In the genomic region with DNA sequence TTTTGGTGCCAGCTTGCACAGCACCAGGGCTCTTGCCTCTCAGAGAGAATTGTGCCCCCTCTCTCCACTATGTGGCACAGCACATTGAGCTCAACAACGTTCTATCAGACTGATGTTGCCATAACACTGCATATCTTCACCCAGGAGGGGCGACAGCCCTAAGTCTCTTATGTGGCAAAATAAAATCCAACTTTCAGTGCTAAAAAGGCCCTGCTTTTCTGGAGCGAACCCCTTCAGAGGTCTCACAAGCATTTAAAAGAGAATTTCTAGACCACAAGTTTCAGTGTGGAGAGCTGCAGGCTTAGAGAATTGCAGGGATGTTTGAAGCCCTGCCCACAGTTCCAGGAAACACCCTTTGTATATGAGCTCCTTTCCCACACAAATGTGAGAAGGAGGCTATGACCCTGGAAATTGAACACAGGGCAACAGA, we compare ENCODE assay signal across 10 cellular contexts.
DNase-seq lines count a peak whose midpoint lies in the region; ATAC-seq, FAIRE-seq and TF ChIP-seq lines count a peak whose summit lies in the region.
"Had no signal": no experiment of that assay in that cellular context is flagged by ENCODE, and none has a peak within 500 bp of the region (broad histone marks: within the 10 kb centered on the region; RNA-seq: fewer than 3 reads in every experiment).

No MANE protein-coding gene starts in this region.

- H3K4me1 ChIP-seq in K562 (replicated peaks in 1 of 2; ENCODE audit: control insufficient read depth in 2 of 2, insufficient read depth in 2 of 2, low read length in 2 of 2) (peaks cover 28 to 53% of the 10 kb centered on the region in 2 experiments), transverse colon (peaks cover 0 to 8% (median 0%) of the 10 kb centered on the region in 4 donors)

- peak overlapping the region in 1 of 2 experiments; percentile 31; a peak in 2 of 4 replicates for H3K9ac ChIP-seq in K562 (ENCODE audit: insufficient read depth in 1 of 2, low read depth in 2 of 2, low read length in 2 of 2)

- TF ChIP-seq EP300 in K562 (IDR thresholded peaks at IDR 0.05; ENCODE audit: low read length) (no peak), transverse colon (IDR thresholded peaks at IDR 0.05; ENCODE audit: low read depth) (no peak)

- DNase-seq in GM12865 (ENCODE audit: low read depth) = peak; percentile 32
- peak; percentile 57 for DNase-seq in MV-4-11 (lab: John Stamatoyannopoulos, UW)
- DNase-seq in K562 (ENCODE audit: extremely low read depth in 1 of 4, low spot score in 3 of 4) = peak in 1 of 4 experiments; percentile 24
- no peak for DNase-seq in natural killer cell treated with Interleukin-12 subunit alpha and Interleukin-12 subunit beta and Interleukin-15 and Interleukin-18, amount 100 ng/mL, for 72 hours (ENCODE audit: low spot score)
- DNase-seq in superior temporal gyrus (ENCODE audit: extremely low spot score) = no peak
- no peak for DNase-seq in transverse colon
- DNase-seq: NCI-H1048 had no signal

- no peaks in the 10 kb centered on the region for H3K36me3 ChIP-seq in K562 (ENCODE audit: control insufficient read depth, insufficient read depth, low read length)
- H3K36me3 ChIP-seq in transverse colon = no peaks in the 10 kb centered on the region

- H3K27ac Mint-ChIP-seq in natural killer cell treated with Interleukin-12 subunit alpha and Interleukin-12 subunit beta and Interleukin-15 and Interleukin-18, amount 100 ng/mL, for 72 hours = peak overlapping the region; percentile 91 to 98

- TF ChIP-seq RAD21 in K562 (CRISPR knock-in tag; conservative IDR thresholded peaks at IDR 0.05 in 1 of 2, IDR thresholded peaks at IDR 0.05 in 1 of 2) = no peak

- in situ Hi-C loops in K562 (cut with MboI) = no loop called here
- in situ Hi-C loops in transverse colon (cut with MboI; ENCODE audit: low pct_ligation_motif_present in 1 of 4, low pct_unique_long_range_greater_than_20kb in 1 of 4, low sequenced_read_pairs in 3 of 4) = no loop called here

- H4K20me1 ChIP-seq in K562 (replicated peaks; ENCODE audit: control insufficient read depth, insufficient read depth, low read length) = no peaks in the 10 kb centered on the region

- H3K36me3 Mint-ChIP-seq in natural killer cell treated with Interleukin-12 subunit alpha and Interleukin-12 subunit beta and Interleukin-15 and Interleukin-18, amount 100 ng/mL, for 72 hours = peaks cover 8% of the 10 kb centered on the region

- H3K27me3 Mint-ChIP-seq in natural killer cell treated with Interleukin-12 subunit alpha and Interleukin-12 subunit beta and Interleukin-15 and Interleukin-18, amount 100 ng/mL, for 72 hours = no peaks in the 10 kb centered on the region

- peak overlapping the region; percentile 91 for H2AFZ ChIP-seq in K562 (ENCODE audit: low read depth, low read length)

- no peak overlapping the region for H3K4me2 ChIP-seq in K562 (ENCODE audit: insufficient read depth, low read length)

- no peak for FAIRE-seq in K562 (lab: Jason Lieb, UNC)
- FAIRE-seq: RCC 7860 had no signal

- H3K27me3 ChIP-seq in K562 (ENCODE audit: control insufficient read depth in 2 of 2, insufficient read depth in 2 of 2, low read length in 2 of 2) = no peaks in the 10 kb centered on the region
- H3K27me3 ChIP-seq in transverse colon = no peaks in the 10 kb centered on the region

- TF ChIP-seq POLR2A in K562 (conservative IDR thresholded peaks at IDR 0.05) (no peak), transverse colon (IDR thresholded peaks at IDR 0.05) (no peak)

- BruUV-seq in K562 (replicated peaks; lab: Mats Ljungman, UMichigan) = no TSS peak

- peak overlapping the region; percentile 65; the same call in 1 of the 3 replicates for H3K27ac ChIP-seq in K562 (ENCODE audit: extremely low read depth, low read depth, low read length)
- H3K27ac ChIP-seq in transverse colon = no peak overlapping the region
- H3K27ac ChIP-seq: coronary artery had no signal

- peaks cover 61 to 74% of the 10 kb centered on the region in 2 donors for H3K4me1 Mint-ChIP-seq in natural killer cell treated with Interleukin-12 subunit alpha and Interleukin-12 subunit beta and Interleukin-15 and Interleukin-18, amount 100 ng/mL, for 72 hours (ENCODE audit: low read depth in 2 of 2)

- H3K9me3 ChIP-seq in K562 (replicated peaks; ENCODE audit: control insufficient read depth, insufficient read depth, low read depth, low read length) = no peaks in the 10 kb centered on the region
- no peaks in the 10 kb centered on the region for H3K9me3 ChIP-seq in transverse colon

- 54% methylated on average over 3 of the region's 3 CpGs for WGBS in K562 (ENCODE audit: insufficient coverage, low coverage, missing lambda C conversion rate)
- WGBS in transverse colon (ENCODE audit: low coverage in 1 of 2), 2 donors = 60 to 81% methylated on average over 1 to 3 of the region's 3 CpGs

- TF ChIP-seq CTCF in GM12865 (IDR thresholded peaks at IDR 0.05; ENCODE audit: insufficient read depth, low read depth, low read length, missing control alignments) = no peak
- TF ChIP-seq CTCF in K562 (IDR thresholded peaks at IDR 0.05 in 2 of 3, conservative IDR thresholded peaks at IDR 0.05 in 1 of 3; ENCODE audit: insufficient read depth in 2 of 3, low read depth in 1 of 3, low read length in 3 of 3) = no peak
- no peak for TF ChIP-seq CTCF in transverse colon (IDR thresholded peaks at IDR 0.05)

- no peaks in the 10 kb centered on the region for H3K79me2 ChIP-seq in K562 (ENCODE audit: control insufficient read depth, insufficient read depth, low read length)

- POLR2A ChIA-PET in K562 (lab: Yijun Ruan, JAX) = interaction anchor here (1.2 kb wide), 2 partner anchors 11 to 30 kb away, joined by 3 to 5 read pairs; no protein-coding TSS in a partner anchor

- ATAC-seq in K562 (no peak), GM18909 (IDR thresholded peaks at IDR 0.05; ENCODE audit: poor library complexity, unreplicated experiment) (no peak)
- ATAC-seq in natural killer cell treated with Interleukin-12 subunit alpha and Interleukin-12 subunit beta and Interleukin-15 and Interleukin-18, amount 100 ng/mL, for 72 hours = no peak

- CTCF ChIA-PET in K562 (lab: Yijun Ruan, JAX; ENCODE audit: low intra/inter-chr PET ratio) = no interaction called here

- no peak overlapping the region for H3K4me3 ChIP-seq in GM12865 (ENCODE audit: low read depth, low read length)
- H3K4me3 ChIP-seq in K562 = no peak overlapping the region
- no peak overlapping the region for H3K4me3 ChIP-seq in transverse colon
- H3K4me3 ChIP-seq: coronary artery had no signal

- H3K9me1 ChIP-seq in K562 (ENCODE audit: control insufficient read depth, insufficient read depth, low read length) = no peaks in the 10 kb centered on the region

- H3K9me3 Mint-ChIP-seq in natural killer cell treated with Interleukin-12 subunit alpha and Interleukin-12 subunit beta and Interleukin-15 and Interleukin-18, amount 100 ng/mL, for 72 hours = peaks cover 6% of the 10 kb centered on the region

- intact Hi-C loops in K562 (cut with micrococcal nuclease) (no loop called here), transverse colon (cut with DNase I; ENCODE audit: low total_unique reads) (loop anchor here (5.0 kb wide), 1 partner anchor 1705 kb away; no protein-coding TSS in a partner anchor)

- H3K4me3 Mint-ChIP-seq in natural killer cell treated with Interleukin-12 subunit alpha and Interleukin-12 subunit beta and Interleukin-15 and Interleukin-18, amount 100 ng/mL, for 72 hours = peak overlapping the region; percentile 59

TF ChIP-seq in K562, 482 proteins besides CTCF, POLR2A, EP300 and RAD21:
- TF ChIP-seq NFE2 (IDR thresholded peaks at IDR 0.05; ENCODE audit: low read depth) = no peak
- TF ChIP-seq PHF8 (IDR thresholded peaks at IDR 0.05; ENCODE audit: borderline replicate concordance, low read length) = no peak
- TF ChIP-seq ZNF699 (CRISPR knock-in tag; IDR thresholded peaks at IDR 0.05; ENCODE audit: insufficient replicate concordance) = no peak
- no peak for TF ChIP-seq ZNF696 (CRISPR knock-in tag; conservative IDR thresholded peaks at IDR 0.05)
- TF ChIP-seq RBM17 (IDR thresholded peaks at IDR 0.05; ENCODE audit: borderline replicate concordance, low read depth, low read length) = no peak
- no peak for TF ChIP-seq HMG20B (CRISPR knock-in tag; IDR thresholded peaks at IDR 0.05)
- TF ChIP-seq MAFK (IDR thresholded peaks at IDR 0.05; ENCODE audit: low read length) = no peak
- TF ChIP-seq TRIM28 (IDR thresholded peaks at IDR 0.05) = no peak
- TF ChIP-seq, protein P1, sequence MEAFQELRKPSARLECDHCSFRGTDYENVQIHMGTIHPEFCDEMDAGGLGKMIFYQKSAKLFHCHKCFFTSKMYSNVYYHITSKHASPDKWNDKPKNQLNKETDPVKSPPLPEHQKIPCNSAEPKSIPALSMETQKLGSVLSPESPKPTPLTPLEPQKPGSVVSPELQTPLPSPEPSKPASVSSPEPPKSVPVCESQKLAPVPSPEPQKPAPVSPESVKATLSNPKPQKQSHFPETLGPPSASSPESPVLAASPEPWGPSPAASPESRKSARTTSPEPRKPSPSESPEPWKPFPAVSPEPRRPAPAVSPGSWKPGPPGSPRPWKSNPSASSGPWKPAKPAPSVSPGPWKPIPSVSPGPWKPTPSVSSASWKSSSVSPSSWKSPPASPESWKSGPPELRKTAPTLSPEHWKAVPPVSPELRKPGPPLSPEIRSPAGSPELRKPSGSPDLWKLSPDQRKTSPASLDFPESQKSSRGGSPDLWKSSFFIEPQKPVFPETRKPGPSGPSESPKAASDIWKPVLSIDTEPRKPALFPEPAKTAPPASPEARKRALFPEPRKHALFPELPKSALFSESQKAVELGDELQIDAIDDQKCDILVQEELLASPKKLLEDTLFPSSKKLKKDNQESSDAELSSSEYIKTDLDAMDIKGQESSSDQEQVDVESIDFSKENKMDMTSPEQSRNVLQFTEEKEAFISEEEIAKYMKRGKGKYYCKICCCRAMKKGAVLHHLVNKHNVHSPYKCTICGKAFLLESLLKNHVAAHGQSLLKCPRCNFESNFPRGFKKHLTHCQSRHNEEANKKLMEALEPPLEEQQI (IDR thresholded peaks at IDR 0.05) = no peak
- no peak for TF ChIP-seq EP400 (IDR thresholded peaks at IDR 0.05)
- TF ChIP-seq MEIS2 (IDR thresholded peaks at IDR 0.05; ENCODE audit: partially characterized antibody) = no peak
- no peak for TF ChIP-seq ZNF134 (CRISPR knock-in tag; conservative IDR thresholded peaks at IDR 0.05)
- TF ChIP-seq, protein P2, sequence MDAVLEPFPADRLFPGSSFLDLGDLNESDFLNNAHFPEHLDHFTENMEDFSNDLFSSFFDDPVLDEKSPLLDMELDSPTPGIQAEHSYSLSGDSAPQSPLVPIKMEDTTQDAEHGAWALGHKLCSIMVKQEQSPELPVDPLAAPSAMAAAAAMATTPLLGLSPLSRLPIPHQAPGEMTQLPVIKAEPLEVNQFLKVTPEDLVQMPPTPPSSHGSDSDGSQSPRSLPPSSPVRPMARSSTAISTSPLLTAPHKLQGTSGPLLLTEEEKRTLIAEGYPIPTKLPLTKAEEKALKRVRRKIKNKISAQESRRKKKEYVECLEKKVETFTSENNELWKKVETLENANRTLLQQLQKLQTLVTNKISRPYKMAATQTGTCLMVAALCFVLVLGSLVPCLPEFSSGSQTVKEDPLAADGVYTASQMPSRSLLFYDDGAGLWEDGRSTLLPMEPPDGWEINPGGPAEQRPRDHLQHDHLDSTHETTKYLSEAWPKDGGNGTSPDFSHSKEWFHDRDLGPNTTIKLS (IDR thresholded peaks at IDR 0.05; ENCODE audit: borderline replicate concordance, low read depth) = no peak

Comparison
In these comparisons a context has a peak if more than half of its experiments do, and no peak if none do; other contexts are left out.
1. DNase-seq: peak in GM12865 (single experiment) and MV-4-11 (single experiment); none in natural killer cell treated with Interleukin-12 subunit alpha and Interleukin-12 subunit beta and Interleukin-15 and Interleukin-18, amount 100 ng/mL, for 72 hours (single experiment), superior temporal gyrus (single experiment) and transverse colon (single experiment).